22 cellular contexts compared by ENCODE assay signal in the genomic region with DNA sequence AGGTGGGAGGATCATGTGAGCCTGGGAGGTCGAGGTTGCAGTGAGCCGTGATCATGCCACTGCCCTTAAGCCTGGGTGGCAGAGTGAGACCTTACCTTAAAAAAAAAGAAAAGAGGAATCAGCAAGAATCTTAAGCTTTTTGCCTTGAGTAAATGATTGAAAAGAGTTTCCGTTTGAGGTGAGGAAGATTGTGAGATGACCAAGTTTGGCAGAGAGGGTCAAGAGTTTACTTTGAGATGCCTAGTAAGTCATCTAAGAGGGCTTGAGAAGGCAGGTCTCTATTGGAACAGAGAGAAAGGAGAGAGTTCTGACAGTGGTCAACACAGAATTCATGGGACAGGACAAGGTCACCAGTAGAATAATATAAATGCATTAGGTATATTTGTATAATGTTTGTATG.
DNase-seq lines count a peak whose midpoint lies in the region; ATAC-seq and TF ChIP-seq lines count a peak whose summit lies in the region.
"Had no signal": no experiment of that assay in that cellular context is flagged by ENCODE, and none has a peak within 500 bp of the region (broad histone marks: within the 10 kb centered on the region; RNA-seq: fewer than 3 reads in every experiment).

No MANE protein-coding gene starts in this region.

- H3K27me3 ChIP-seq in heart left ventricle = no peaks in the 10 kb centered on the region
- H3K27me3 ChIP-seq: dorsolateral prefrontal cortex, right atrium auricular region had no signal

- H3K4me1 ChIP-seq in heart left ventricle = no peaks in the 10 kb centered on the region
- H3K4me1 ChIP-seq: right atrium auricular region had no signal

- WGBS in heart left ventricle, 4 donors = 82 to 92% (median 88%) methylated on average over 3 of the region's 3 CpGs

- H3K9me3 Mint-ChIP-seq in stimulated activated naive B cell treated with anti-CD40 and anti-IgM and Interleukin-4, amounts not matched to agents 10 μg/mL and 1 μg/mL and 100 μg/mL, for 72 hours = peaks cover 10 to 12% of the 10 kb centered on the region in 2 donors
- H3K9me3 Mint-ChIP-seq: activated CD4-positive, alpha-beta T cell treated with anti-CD3 and anti-CD28 coated beads, Interleukin-2, amount 10 ng/mL, durations not matched to agents 7 days and 5 days; activated naive CD8-positive, alpha-beta T cell treated with anti-CD3 and anti-CD28 coated beads for 36 hours; activated T-helper 17 cell treated with anti-CD3 and anti-CD28 coated beads, Interleukin-2, amount 50 U/mL, for 72 hours; H9 had no signal

- peaks cover 20 to 41% of the 10 kb centered on the region in 2 donors for H3K4me1 Mint-ChIP-seq in stimulated activated naive B cell treated with anti-CD40 and anti-IgM and Interleukin-4, amounts not matched to agents 10 μg/mL and 1 μg/mL and 100 μg/mL, for 72 hours
- H3K4me1 Mint-ChIP-seq: activated CD4-positive, alpha-beta T cell treated with anti-CD3 and anti-CD28 coated beads, Interleukin-2, amount 10 ng/mL, durations not matched to agents 7 days and 5 days; activated CD8-positive, alpha-beta memory T cell treated with anti-CD3 and anti-CD28 coated beads, Interleukin-2, amount 10 ng/mL, durations not matched to agents 7 days and 5 days; activated T-helper 17 cell treated with anti-CD3 and anti-CD28 coated beads, Interleukin-2, amount 50 U/mL, for 72 hours; CD4-positive, alpha-beta memory T cell; naive thymus-derived CD8-positive, alpha-beta T cell had no signal

- H3K4me3 Mint-ChIP-seq in stimulated activated naive B cell treated with anti-CD40 and anti-IgM and Interleukin-4, amounts not matched to agents 10 μg/mL and 1 μg/mL and 100 μg/mL, for 72 hours = no peak overlapping the region
- H3K4me3 Mint-ChIP-seq: activated CD4-positive, alpha-beta T cell treated with anti-CD3 and anti-CD28 coated beads, Interleukin-2, amount 10 ng/mL, durations not matched to agents 7 days and 5 days; activated CD8-positive, alpha-beta memory T cell treated with anti-CD3 and anti-CD28 coated beads, Interleukin-2, amount 10 ng/mL, durations not matched to agents 7 days and 5 days; activated naive CD8-positive, alpha-beta T cell treated with anti-CD3 and anti-CD28 coated beads for 36 hours; activated T-helper 17 cell treated with anti-CD3 and anti-CD28 coated beads, Interleukin-2, amount 50 U/mL, for 72 hours; CD4-positive, alpha-beta memory T cell; H9; naive thymus-derived CD8-positive, alpha-beta T cell had no signal

- no peak for TF ChIP-seq CTCF in coronary artery (IDR thresholded peaks at IDR 0.05)
- TF ChIP-seq CTCF in heart left ventricle (IDR thresholded peaks at IDR 0.05) = no peak

- H3K4me3 ChIP-seq in coronary artery = no peak overlapping the region
- H3K4me3 ChIP-seq in heart left ventricle = no peak overlapping the region
- H3K4me3 ChIP-seq: dorsolateral prefrontal cortex, right atrium auricular region had no signal

- intact Hi-C loops in heart left ventricle (cut with DNase I) = no loop called here

- H3K36me3 Mint-ChIP-seq in stimulated activated naive B cell treated with anti-CD40 and anti-IgM and Interleukin-4, amounts not matched to agents 10 μg/mL and 1 μg/mL and 100 μg/mL, for 72 hours = peaks cover 23 to 30% of the 10 kb centered on the region in 2 donors
- H3K36me3 Mint-ChIP-seq: activated CD8-positive, alpha-beta memory T cell treated with anti-CD3 and anti-CD28 coated beads, Interleukin-2, amount 10 ng/mL, durations not matched to agents 7 days and 5 days; activated naive CD8-positive, alpha-beta T cell treated with anti-CD3 and anti-CD28 coated beads for 36 hours; CD4-positive, alpha-beta memory T cell; naive thymus-derived CD8-positive, alpha-beta T cell had no signal

- peak overlapping the region; percentile 4 for H3K27ac Mint-ChIP-seq in stimulated activated naive B cell treated with anti-CD40 and anti-IgM and Interleukin-4, amounts not matched to agents 10 μg/mL and 1 μg/mL and 100 μg/mL, for 72 hours
- H3K27ac Mint-ChIP-seq: activated CD4-positive, alpha-beta T cell treated with anti-CD3 and anti-CD28 coated beads, Interleukin-2, amount 10 ng/mL, durations not matched to agents 7 days and 5 days; activated CD8-positive, alpha-beta memory T cell treated with anti-CD3 and anti-CD28 coated beads, Interleukin-2, amount 10 ng/mL, durations not matched to agents 7 days and 5 days; activated naive CD8-positive, alpha-beta T cell treated with anti-CD3 and anti-CD28 coated beads for 36 hours; activated T-helper 17 cell treated with anti-CD3 and anti-CD28 coated beads, Interleukin-2, amount 50 U/mL, for 72 hours; CD4-positive, alpha-beta memory T cell; H9; naive thymus-derived CD8-positive, alpha-beta T cell had no signal

- ATAC-seq in GM19324 (IDR thresholded peaks at IDR 0.05; ENCODE audit: low FRiP score, unreplicated experiment) (peak; percentile 84), HG02678 (IDR thresholded peaks at IDR 0.05; ENCODE audit: unreplicated experiment) (peak; percentile 82), HG03460 (IDR thresholded peaks at IDR 0.05; ENCODE audit: unreplicated experiment) (peak; percentile 70), heart left ventricle (no peak)
- peak; percentile 48 to 55 for ATAC-seq in stimulated activated naive B cell treated with anti-CD40 and anti-IgM and Interleukin-4, amounts not matched to agents 10 μg/mL and 1 μg/mL and 100 μg/mL, for 72 hours (replicated peaks)
- ATAC-seq: activated CD8-positive, alpha-beta memory T cell treated with anti-CD3 and anti-CD28 coated beads, Interleukin-2, amount 10 ng/mL, durations not matched to agents 7 days and 5 days; activated T-helper 17 cell treated with anti-CD3 and anti-CD28 coated beads, Interleukin-2, amount 50 U/mL, for 72 hours; naive thymus-derived CD8-positive, alpha-beta T cell had no signal

- no peaks in the 10 kb centered on the region for H3K36me3 ChIP-seq in heart left ventricle
- H3K36me3 ChIP-seq: right atrium auricular region had no signal

- no peak overlapping the region for H3K27ac ChIP-seq in coronary artery
- H3K27ac ChIP-seq in heart left ventricle = no peak overlapping the region
- H3K27ac ChIP-seq: dorsolateral prefrontal cortex, right atrium auricular region had no signal

- H3K27me3 Mint-ChIP-seq in stimulated activated naive B cell treated with anti-CD40 and anti-IgM and Interleukin-4, amounts not matched to agents 10 μg/mL and 1 μg/mL and 100 μg/mL, for 72 hours = no peaks in the 10 kb centered on the region
- H3K27me3 Mint-ChIP-seq: activated CD4-positive, alpha-beta T cell treated with anti-CD3 and anti-CD28 coated beads, Interleukin-2, amount 10 ng/mL, durations not matched to agents 7 days and 5 days; activated CD8-positive, alpha-beta memory T cell treated with anti-CD3 and anti-CD28 coated beads, Interleukin-2, amount 10 ng/mL, durations not matched to agents 7 days and 5 days; activated T-helper 17 cell treated with anti-CD3 and anti-CD28 coated beads, Interleukin-2, amount 50 U/mL, for 72 hours; CD4-positive, alpha-beta memory T cell had no signal

- no peak for TF ChIP-seq POLR2A in heart left ventricle (IDR thresholded peaks at IDR 0.05)

- peaks cover 0 to 1% (median 0%) of the 10 kb centered on the region in 12 donors for H3K9me3 ChIP-seq in heart left ventricle
- H3K9me3 ChIP-seq: right atrium auricular region had no signal

- DNase-seq in stimulated activated naive B cell treated with anti-CD40 and anti-IgM and Interleukin-4, amounts not matched to agents 10 μg/mL and 1 μg/mL and 100 μg/mL, for 72 hours = no peak
- no peak for DNase-seq in hippocampal formation (lab: John Stamatoyannopoulos, UW)
- no peak for DNase-seq in coronary artery (ENCODE audit: low spot score)
- DNase-seq in heart left ventricle = no peak
- no peak for DNase-seq in activated CD8-positive, alpha-beta memory T cell treated with anti-CD3 and anti-CD28 coated beads, Interleukin-2, amount 50 U/mL, for 48 hours
- DNase-seq: activated CD4-positive, alpha-beta T cell treated with anti-CD3 and anti-CD28 coated beads, Interleukin-2, amount 10 ng/mL, durations not matched to agents 7 days and 5 days; activated CD8-positive, alpha-beta memory T cell treated with anti-CD3 and anti-CD28 coated beads, Interleukin-2, amount 10 ng/mL, durations not matched to agents 7 days and 5 days; activated naive CD8-positive, alpha-beta T cell treated with anti-CD3 and anti-CD28 coated beads for 36 hours; CD4-positive, alpha-beta memory T cell; central memory CD4-positive, alpha-beta T cell; dorsolateral prefrontal cortex; H9; head of caudate nucleus; naive thymus-derived CD8-positive, alpha-beta T cell; NCI-H1417; NCI-H524; trophoblast cell had no signal

Comparison
In these comparisons a context has a peak if more than half of its experiments do, and no peak if none do; other contexts are left out.
1. ATAC-seq: peak in GM19324 (single experiment), HG02678 (single experiment), HG03460 (single experiment) and stimulated activated naive B cell treated with anti-CD40 and anti-IgM and Interleukin-4, amounts not matched to agents 10 μg/mL and 1 μg/mL and 100 μg/mL, for 72 hours (2 of 2); none in heart left ventricle (0 of 4).